ENCODE assay signal across 33 cellular contexts in the genomic region with DNA sequence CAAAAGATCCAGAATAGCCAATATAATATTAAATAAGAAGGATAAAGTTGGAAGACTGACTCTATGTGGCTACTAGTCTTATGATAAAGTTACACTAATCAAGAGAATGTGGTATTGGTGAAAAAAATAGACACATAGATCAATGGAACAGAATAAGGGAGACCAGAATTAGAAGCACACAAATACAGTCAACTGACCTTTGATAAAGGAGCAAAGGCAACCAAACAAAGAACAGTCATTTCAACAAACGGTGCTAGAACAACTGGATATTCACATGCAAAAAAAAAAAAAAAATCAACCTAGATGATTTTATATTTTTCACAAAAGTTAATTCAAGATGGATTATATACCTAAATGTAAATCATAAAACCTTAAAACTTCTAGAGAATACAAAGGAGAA.
"Had no signal": no experiment of that assay in that cellular context is flagged by ENCODE, and none has a peak within 500 bp of the region (broad histone marks: within the 10 kb centered on the region; RNA-seq: fewer than 3 reads in every experiment).

No MANE protein-coding gene starts in this region.

- FAIRE-seq: TTC549 had no signal

- H3K4me3 ChIP-seq: adrenal gland, body of pancreas, breast epithelium had no signal

- H3K27me3 ChIP-seq: adrenal gland, body of pancreas, brain microvascular endothelial cell, breast epithelium had no signal

- H3K27ac ChIP-seq: adrenal gland, body of pancreas, brain microvascular endothelial cell, breast epithelium, VCaP had no signal

- H3K9me3 ChIP-seq: adrenal gland, body of pancreas, breast epithelium had no signal

- ATAC-seq: activated CD8-positive, alpha-beta T cell treated with anti-CD3 and anti-CD28 coated beads for 36 hours; activated naive CD4-positive, alpha-beta T cell treated with anti-CD3 and anti-CD28 coated beads, Interleukin-2, amount 50 U/mL, for 72 hours; activated T-cell treated with anti-CD3 and anti-CD28 coated beads, Interleukin-2, amount 50 U/mL, for 4 hours; activated T-cell treated with anti-CD3 and anti-CD28 coated beads, Interleukin-2, amount 50 U/mL, for 72 hours; activated T-helper 17 cell treated with anti-CD3 and anti-CD28 coated beads, Interleukin-2, amount 50 U/mL, for 72 hours; body of pancreas had no signal

- H3K36me3 ChIP-seq: adrenal gland, brain microvascular endothelial cell, breast epithelium had no signal

- H3K4me1 ChIP-seq: adrenal gland, body of pancreas, breast epithelium had no signal

- DNase-seq: activated B cell treated with CpG ODN at 0.5 μM for 24 hours; activated CD4-positive, alpha-beta memory T cell treated with anti-CD3 and anti-CD28 coated beads for 36 hours; activated CD4-positive, alpha-beta T cell treated with anti-CD3 and anti-CD28 coated beads for 4 hours; activated CD4-positive, alpha-beta T cell treated with anti-CD3 and anti-CD28 coated beads, Interleukin-2, amount 10 ng/mL, durations not matched to agents 24 days and 14 days; activated CD4-positive, alpha-beta T cell treated with anti-CD3 and anti-CD28 coated beads, Interleukin-2, amount 50 U/mL, for 1 hour; activated CD4-positive, alpha-beta T cell treated with anti-CD3 and anti-CD28 coated beads, Interleukin-2, amount 50 U/mL, for 4 hours; activated CD4-positive, CD25-positive, alpha-beta regulatory T cell treated with anti-CD3 and anti-CD28 coated beads, Interleukin-2, amount 50 U/mL, for 72 hours; activated CD8-positive, alpha-beta memory T cell treated with anti-CD3 and anti-CD28 coated beads, Interleukin-2, amount 50 U/mL, for 4 hours; activated CD8-positive, alpha-beta T cell treated with anti-CD3 and anti-CD28 coated beads for 36 hours; activated effector memory CD4-positive, alpha-beta T cell treated with anti-CD3 and anti-CD28 coated beads, Interleukin-2, amount 50 U/mL, for 16 hours; activated gamma-delta T cell treated with Interleukin-2 at 50 U/mL for 16 hours; activated naive CD4-positive, alpha-beta T cell; activated naive CD4-positive, alpha-beta T cell treated with anti-CD3 and anti-CD28 coated beads for 36 hours; activated naive CD4-positive, alpha-beta T cell treated with anti-CD3 and anti-CD28 coated beads, Interleukin-2, amount 50 U/mL, for 16 hours; activated naive CD8-positive, alpha-beta T cell treated with anti-CD3 and anti-CD28 coated beads for 36 hours; activated T-cell treated with anti-CD3 and anti-CD28 coated beads for 4 hours; activated T-cell treated with anti-CD3 and anti-CD28 coated beads, Interleukin-2, amount 50 U/mL, for 1 hour; activated T-cell treated with anti-CD3 and anti-CD28 coated beads, Interleukin-2, amount 50 U/mL, for 4 hours; activated T-cell treated with anti-CD3 and anti-CD28 coated beads, Interleukin-2, amount 50 U/mL, for 72 hours; adrenal gland; amniotic stem cell; aorta; body of pancreas; brain microvascular endothelial cell; central memory CD4-positive, alpha-beta T cell; T-helper 1 cell; T-helper 2 cell; T-helper 9 cell had no signal
